ENCODE assay signal across 9 cellular contexts in genomic region chr18:23135679-23136325, GRCh38. TPM values are rescaled to one million over a fixed set of nuclear protein-coding genes. Genes with fewer than 3 reads are reported as not detected.
DNase-seq lines count a peak whose midpoint lies in the region; ATAC-seq and TF ChIP-seq lines count a peak whose summit lies in the region.
"Had no signal": no experiment of that assay in that cellular context is flagged by ENCODE, and none has a peak within 500 bp of the region (broad histone marks: within the 10 kb centered on the region; RNA-seq: fewer than 3 reads in every experiment).

No MANE protein-coding gene starts in this region.

- H3K27ac Mint-ChIP-seq in activated CD4-positive, alpha-beta T cell treated with anti-CD3 and anti-CD28 coated beads, Interleukin-2, amount 10 ng/mL, durations not matched to agents 24 days and 14 days, result no peak overlapping the region

- peaks cover 30% of the 10 kb centered on the region for H3K27me3 Mint-ChIP-seq in activated CD4-positive, alpha-beta T cell treated with anti-CD3 and anti-CD28 coated beads, Interleukin-2, amount 10 ng/mL, durations not matched to agents 24 days and 14 days

- H3K9ac ChIP-seq in neural cell (ENCODE audit: low read length), result peak overlapping the region; percentile 74

- peak overlapping the region; percentile 71 for H3K4me3 Mint-ChIP-seq in activated CD4-positive, alpha-beta T cell treated with anti-CD3 and anti-CD28 coated beads, Interleukin-2, amount 10 ng/mL, durations not matched to agents 24 days and 14 days

- H2AFZ ChIP-seq in neural cell (ENCODE audit: low read depth, low read length), result no peak overlapping the region

- no peak for TF ChIP-seq EP300 in neural cell (conservative IDR thresholded peaks at IDR 0.05; ENCODE audit: poor library complexity, severe bottlenecking)

- TF ChIP-seq CTCF in GM13977 (IDR thresholded peaks at IDR 0.05; ENCODE audit: extremely low read depth, insufficient read depth, missing control alignments) (no peak), fibroblast of the aortic adventitia (IDR thresholded peaks at IDR 0.05; ENCODE audit: insufficient read depth, low read length) (no peak), neural cell (IDR thresholded peaks at IDR 0.05; ENCODE audit: poor library complexity, severe bottlenecking) (no peak)

- no peaks in the 10 kb centered on the region for H3F3A ChIP-seq in neural cell (ENCODE audit: insufficient read depth, low read length, poor library complexity, severe bottlenecking)

- peak overlapping the region; percentile 71 for H3K4me3 ChIP-seq in fibroblast of the aortic adventitia (ENCODE audit: low read depth, low read length)
- H3K4me3 ChIP-seq in neural cell (ENCODE audit: low read length), result peak overlapping the region; percentile 76

- no peaks in the 10 kb centered on the region for H3K9me3 ChIP-seq in neural cell (ENCODE audit: low read length)

- ATAC-seq in HG03354 (IDR thresholded peaks at IDR 0.05; ENCODE audit: poor library complexity, severe bottlenecking, unreplicated experiment) (peak; percentile 24), HG03521 (IDR thresholded peaks at IDR 0.05; ENCODE audit: unreplicated experiment) (no peak)

- no peak overlapping the region for H3K27ac ChIP-seq in neural cell (ENCODE audit: low read length)

- no peaks in the 10 kb centered on the region for H3K79me2 ChIP-seq in neural cell (replicated peaks; ENCODE audit: insufficient read depth, low read length)

- peaks cover 47% of the 10 kb centered on the region for H3K27me3 ChIP-seq in neural cell (ENCODE audit: insufficient read depth, low read depth, low read length)

- H3K36me3 ChIP-seq in neural cell (ENCODE audit: insufficient read depth, low read length), result no peaks in the 10 kb centered on the region

- peaks cover 13% of the 10 kb centered on the region for H3K4me1 Mint-ChIP-seq in activated CD4-positive, alpha-beta T cell treated with anti-CD3 and anti-CD28 coated beads, Interleukin-2, amount 10 ng/mL, durations not matched to agents 24 days and 14 days

- no peaks in the 10 kb centered on the region for H3K9me3 Mint-ChIP-seq in activated CD4-positive, alpha-beta T cell treated with anti-CD3 and anti-CD28 coated beads, Interleukin-2, amount 10 ng/mL, durations not matched to agents 24 days and 14 days

- intact Hi-C loops in activated CD4-positive, alpha-beta T cell treated with anti-CD3 and anti-CD28 coated beads, Interleukin-2, amount 10 ng/mL, durations not matched to agents 24 days and 14 days (cut with micrococcal nuclease), result loop anchor here (2.0 to 10.0 kb wide), 2 partner anchors 95 to 369 kb away; partner anchors contain the start of gene RMC1

- H3K9me2 ChIP-seq in neural cell (ENCODE audit: insufficient read depth, low read length), result no peaks in the 10 kb centered on the region

- peaks cover 2% of the 10 kb centered on the region for H3K36me3 Mint-ChIP-seq in activated CD4-positive, alpha-beta T cell treated with anti-CD3 and anti-CD28 coated beads, Interleukin-2, amount 10 ng/mL, durations not matched to agents 24 days and 14 days (ENCODE audit: low read depth)
- H3K36me3 Mint-ChIP-seq: brain had no signal

- TF ChIP-seq RAD21 in neural cell (conservative IDR thresholded peaks at IDR 0.05), result no peak

- DNase-seq in 8988T (peak; percentile 98), GM13977 (ENCODE audit: low spot score) (peak; percentile 75), fibroblast of the aortic adventitia (ENCODE audit: low read depth) (no peak), NCI-H1694 treated with DMSO at 0.1 percent for 48 hours (lab: John Stamatoyannopoulos, UW) (no peak)
- DNase-seq in activated CD4-positive, alpha-beta T cell treated with anti-CD3 and anti-CD28 coated beads, Interleukin-2, amount 10 ng/mL, durations not matched to agents 24 days and 14 days, result peak; percentile 80

- no peak overlapping the region for H3K4me2 ChIP-seq in neural cell (ENCODE audit: low read length)

- in situ Hi-C loops in GM13977 (cut with MboI; ENCODE audit: low pct_unique_long_range_greater_than_20kb, low sequenced_read_pairs, unreplicated experiment), result loop anchor here (10.0 kb wide), 2 partner anchors 119 to 219 kb away; no protein-coding TSS in a partner anchor

- H4K20me1 ChIP-seq in neural cell (ENCODE audit: insufficient read depth), result no peaks in the 10 kb centered on the region

TF ChIP-seq in neural cell, 6 proteins besides CTCF, POLR2A, EP300 and RAD21:
- no peak for TF ChIP-seq TAF1 (IDR thresholded peaks at IDR 0.05; ENCODE audit: low read depth)
- no peak for TF ChIP-seq MXI1 (conservative IDR thresholded peaks at IDR 0.05; ENCODE audit: poor library complexity, severe bottlenecking)

RNA-seq across cellular contexts. Expression of gene CABLES1, which starts 0.5 kb away (rescaled TPM):
- 5.7 and 6.4 TPM in 2 replicates for total RNA-seq in activated CD4-positive, alpha-beta T cell treated with anti-CD3 and anti-CD28 coated beads, Interleukin-2, amount 10 ng/mL, durations not matched to agents 24 days and 14 days
- 7.4 and 19.2 TPM in 2 replicates for total RNA-seq in fibroblast of the aortic adventitia (ENCODE audit: low replicate concordance)
- polyA plus RNA-seq in neural cell, result 1.4 and 1.8 TPM in 2 replicates
- 4.2 and 6.1 TPM in 2 replicates for polyA minus RNA-seq in neural cell

Comparison
In these comparisons a context has a peak if more than half of its experiments do, and no peak if none do; other contexts are left out.
1. DNase-seq: peak in 8988T (single experiment), GM13977 (single experiment) and activated CD4-positive, alpha-beta T cell treated with anti-CD3 and anti-CD28 coated beads, Interleukin-2, amount 10 ng/mL, durations not matched to agents 24 days and 14 days (single experiment); none in fibroblast of the aortic adventitia (single experiment) and NCI-H1694 treated with DMSO at 0.1 percent for 48 hours (single experiment).